ENCODE assay signal across 9 cellular contexts in genomic region chr12:115916910-115917668, GRCh38.
DNase-seq lines count a peak whose midpoint lies in the region; ATAC-seq and TF ChIP-seq lines count a peak whose summit lies in the region.
"Had no signal": no experiment of that assay in that cellular context is flagged by ENCODE, and none has a peak within 500 bp of the region (broad histone marks: within the 10 kb centered on the region; RNA-seq: fewer than 3 reads in every experiment).

No MANE protein-coding gene starts in this region.

- H3K4me1 ChIP-seq in NT2/D1 (ENCODE audit: insufficient read depth, insufficient read length) (no peaks in the 10 kb centered on the region), osteoblast (ENCODE audit: insufficient read depth, low read length) (no peaks in the 10 kb centered on the region), tibial artery (peaks cover 0 to 7% (median 2%) of the 10 kb centered on the region in 4 donors)

- H3K36me3 Mint-ChIP-seq in activated T-helper 17 cell treated with anti-CD3 and anti-CD28 coated beads, Interleukin-2, amount 50 U/mL, for 72 hours (ENCODE audit: low read depth), result no peaks in the 10 kb centered on the region

- no peaks in the 10 kb centered on the region for H3K9me3 ChIP-seq in NT2/D1 (ENCODE audit: insufficient read depth, low read length)
- no peaks in the 10 kb centered on the region for H3K9me3 ChIP-seq in osteoblast (ENCODE audit: low read depth, low read length)
- peaks cover 0 to 3% (median 0%) of the 10 kb centered on the region in 3 donors for H3K9me3 ChIP-seq in tibial artery

- no peaks in the 10 kb centered on the region for H3K4me1 Mint-ChIP-seq in activated T-helper 17 cell treated with anti-CD3 and anti-CD28 coated beads, Interleukin-2, amount 50 U/mL, for 72 hours

- no peaks in the 10 kb centered on the region for H3K36me3 ChIP-seq in NT2/D1 (ENCODE audit: insufficient read depth, insufficient read length, low read length)
- H3K36me3 ChIP-seq in osteoblast (ENCODE audit: insufficient read depth, low read length), result no peaks in the 10 kb centered on the region
- no peaks in the 10 kb centered on the region for H3K36me3 ChIP-seq in tibial artery

- ATAC-seq in HG03175 (IDR thresholded peaks at IDR 0.05; ENCODE audit: unreplicated experiment), result peak; percentile 89
- ATAC-seq in activated T-helper 17 cell treated with anti-CD3 and anti-CD28 coated beads, Interleukin-2, amount 50 U/mL, for 72 hours (replicated peaks), result peak; percentile 74

- TF ChIP-seq CTCF in GM12873 (IDR thresholded peaks at IDR 0.05; ENCODE audit: insufficient read depth, low read depth, low read length, missing control alignments) (peak; percentile 91), osteoblast (IDR thresholded peaks at IDR 0.05; ENCODE audit: extremely low read depth, low read depth, low read length) (peak; percentile 75), tibial artery (IDR thresholded peaks at IDR 0.05) (peak; percentile 94 to 95)

- peak overlapping the region; percentile 9 for H3K4me2 ChIP-seq in osteoblast (ENCODE audit: insufficient read depth, low read length)

- H3K9me3 Mint-ChIP-seq in activated T-helper 17 cell treated with anti-CD3 and anti-CD28 coated beads, Interleukin-2, amount 50 U/mL, for 72 hours, result peaks cover 1% of the 10 kb centered on the region

- H3K27ac ChIP-seq in osteoblast (ENCODE audit: low read depth, low read length) (no peak overlapping the region), tibial artery (no peak overlapping the region)
- H3K27ac ChIP-seq: epithelial cell of prostate had no signal

- intact Hi-C loops in tibial artery (cut with DNase I; ENCODE audit: low total_unique reads), result loop anchor here (5.0 kb wide), 2 partner anchors 1255 to 1935 kb away; no protein-coding TSS in a partner anchor

- no peaks in the 10 kb centered on the region for H3K79me2 ChIP-seq in osteoblast (ENCODE audit: insufficient read depth, low read length)

- no peak overlapping the region for H3K4me3 Mint-ChIP-seq in activated T-helper 17 cell treated with anti-CD3 and anti-CD28 coated beads, Interleukin-2, amount 50 U/mL, for 72 hours

- DNase-seq in NT2/D1 (ENCODE audit: low read depth, low spot score) (peak; percentile 35), germinal center (ENCODE audit: low spot score) (peak; percentile 73), osteoblast (ENCODE audit: insufficient read length, low spot score, missing footprints) (peak; percentile 92), tibial artery (peak; percentile 45 to 70), KG1 (lab: John Stamatoyannopoulos, UW) (no peak)

- no peak overlapping the region for H3K27ac Mint-ChIP-seq in activated T-helper 17 cell treated with anti-CD3 and anti-CD28 coated beads, Interleukin-2, amount 50 U/mL, for 72 hours

- H3K4me3 ChIP-seq in NT2/D1 (ENCODE audit: insufficient read length, low read depth), result peak overlapping the region; percentile 25
- H3K4me3 ChIP-seq in osteoblast (ENCODE audit: insufficient read depth, low read length), result no peak overlapping the region
- no peak overlapping the region for H3K4me3 ChIP-seq in tibial artery

- H3K27me3 ChIP-seq in NT2/D1 (ENCODE audit: insufficient read depth, insufficient read length), result peaks cover 40% of the 10 kb centered on the region
- peaks cover 5% of the 10 kb centered on the region for H3K27me3 ChIP-seq in osteoblast (ENCODE audit: insufficient read depth, low read length)
- peaks cover 0 to 52% of the 10 kb centered on the region in 2 donors for H3K27me3 ChIP-seq in tibial artery

- H4K20me1 ChIP-seq in osteoblast (ENCODE audit: insufficient read depth, low read length), result no peaks in the 10 kb centered on the region

- H3K9ac ChIP-seq in NT2/D1 (ENCODE audit: insufficient read length, low read depth), result peak overlapping the region; percentile 57

- no peak overlapping the region for H2AFZ ChIP-seq in osteoblast (ENCODE audit: low read length)

- H3K27me3 Mint-ChIP-seq in activated T-helper 17 cell treated with anti-CD3 and anti-CD28 coated beads, Interleukin-2, amount 50 U/mL, for 72 hours, result peaks cover 51% of the 10 kb centered on the region
